Comparison of ENCODE assay signal across 1 cellular context in genomic region chrX:10112510-10112909, GRCh38.
TF ChIP-seq lines count a peak whose summit lies in the region.

No MANE protein-coding gene starts in this region.

TF ChIP-seq in HepG2, 621 proteins besides CTCF, POLR2A, EP300 and RAD21 (continued from another document):
- TF ChIP-seq ZBTB10 (CRISPR knock-in tag; IDR thresholded peaks at IDR 0.05; ENCODE audit: borderline replicate concordance) = no peak
